ENCODE assay signal across 8 cellular contexts in genomic region chr13:31930901-31931522, GRCh38.
DNase-seq lines count a peak whose midpoint lies in the region; ATAC-seq and TF ChIP-seq lines count a peak whose summit lies in the region.

No MANE protein-coding gene starts in this region.

- TF ChIP-seq CTCF in GM10266 (IDR thresholded peaks at IDR 0.05; ENCODE audit: control insufficient read depth, insufficient read depth, low read depth, missing control alignments): no peak

- no peak overlapping the region for H3K4me3 ChIP-seq in effector memory CD4-positive, alpha-beta T cell (ENCODE audit: insufficient read depth, low read depth, low read length, poor library complexity, severe bottlenecking)

- ATAC-seq in GM19452 (IDR thresholded peaks at IDR 0.05; ENCODE audit: unreplicated experiment) (peak; percentile 100), HG03196 (IDR thresholded peaks at IDR 0.05; ENCODE audit: unreplicated experiment) (peak; percentile 99)
- ATAC-seq in activated naive CD4-positive, alpha-beta T cell treated with anti-CD3 and anti-CD28 coated beads, Interleukin-2, amount 50 U/mL, for 72 hours: peak; percentile 62 to 98

- no peaks in the 10 kb centered on the region for H3K27me3 ChIP-seq in effector memory CD4-positive, alpha-beta T cell (replicated peaks; ENCODE audit: control insufficient read depth, insufficient read depth, low read length, poor library complexity, severe bottlenecking)

- H3K9me3 ChIP-seq in effector memory CD4-positive, alpha-beta T cell (ENCODE audit: control insufficient read depth, low read length): no peaks in the 10 kb centered on the region

- no peak overlapping the region for H3K27ac Mint-ChIP-seq in activated naive CD4-positive, alpha-beta T cell treated with anti-CD3 and anti-CD28 coated beads, Interleukin-2, amount 50 U/mL, for 72 hours

- H3K27ac ChIP-seq in effector memory CD4-positive, alpha-beta T cell (ENCODE audit: insufficient read depth, low read length, poor library complexity, severe bottlenecking): no peak overlapping the region
- H3K27ac ChIP-seq in substantia nigra (ENCODE audit: low read depth, low read length, poor library complexity, severe bottlenecking): no peak overlapping the region

- DNase-seq in GM10266 (ENCODE audit: extremely low spot score): peak; percentile 42
- peak in 1 of 2 donors; percentile 14 for DNase-seq in activated naive CD4-positive, alpha-beta T cell treated with anti-CD3 and anti-CD28 coated beads, Interleukin-2, amount 50 U/mL, for 72 hours (ENCODE audit: low spot score in 2 of 2)
- no peak for DNase-seq in effector memory CD4-positive, alpha-beta T cell
- DNase-seq in substantia nigra (lab: John Stamatoyannopoulos, UW): no peak
- no peak for DNase-seq in EL
- DNase-seq in superior temporal gyrus (ENCODE audit: extremely low spot score): no peak

- no peaks in the 10 kb centered on the region for H3K9me3 Mint-ChIP-seq in activated naive CD4-positive, alpha-beta T cell treated with anti-CD3 and anti-CD28 coated beads, Interleukin-2, amount 50 U/mL, for 72 hours

- H3K4me1 ChIP-seq in effector memory CD4-positive, alpha-beta T cell (ENCODE audit: control insufficient read depth, insufficient read depth, low read length, poor library complexity, severe bottlenecking): peaks cover 33% of the 10 kb centered on the region

- H3K36me3 ChIP-seq in effector memory CD4-positive, alpha-beta T cell (ENCODE audit: control insufficient read depth, insufficient read depth, low read length): no peaks in the 10 kb centered on the region

- H3K36me3 Mint-ChIP-seq in activated naive CD4-positive, alpha-beta T cell treated with anti-CD3 and anti-CD28 coated beads, Interleukin-2, amount 50 U/mL, for 72 hours: no peaks in the 10 kb centered on the region
